In the genomic region with DNA sequence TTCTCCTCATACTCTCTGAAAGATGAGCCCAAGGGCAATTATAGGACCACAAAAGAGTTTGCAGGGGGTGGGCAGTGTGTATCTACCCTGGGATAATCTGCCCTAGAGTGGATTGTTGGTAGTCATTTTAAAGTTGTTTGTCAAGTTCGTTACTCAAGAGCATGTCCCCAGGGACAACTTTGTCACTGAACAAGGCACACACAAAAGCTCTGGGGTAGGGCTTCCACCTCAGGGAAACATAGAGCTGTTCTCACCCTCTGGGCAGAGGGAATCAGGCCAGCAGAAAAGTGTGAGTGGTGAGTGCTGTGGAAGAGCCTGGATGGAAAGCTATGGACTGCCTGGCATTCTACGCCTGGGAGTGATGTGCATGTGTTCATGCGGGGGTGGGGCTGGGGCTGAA, we compare ENCODE assay signal across 27 cellular contexts. TPM values are rescaled to one million over a fixed set of nuclear protein-coding genes. Genes with fewer than 3 reads are reported as not detected.
DNase-seq lines count a peak whose midpoint lies in the region; TF ChIP-seq lines count a peak whose summit lies in the region.
"Had no signal": no experiment of that assay in that cellular context is flagged by ENCODE, and none has a peak within 500 bp of the region (broad histone marks: within the 10 kb centered on the region; RNA-seq: fewer than 3 reads in every experiment).

No MANE protein-coding gene starts in this region.

- peak overlapping the region; percentile 73 for H3K27ac Mint-ChIP-seq in neural crest cell (ENCODE audit: unreplicated experiment)
- H3K27ac Mint-ChIP-seq: activated CD4-positive, alpha-beta T cell treated with anti-CD3 and anti-CD28 coated beads, Interleukin-2, amount 10 ng/mL, durations not matched to agents 24 days and 14 days; IgD-negative memory B cell had no signal

- TF ChIP-seq CTCF in HEK293 (tag by site-specific recombination; IDR thresholded peaks at IDR 0.05) = no peak
- TF ChIP-seq CTCF in neural crest cell (conservative IDR thresholded peaks at IDR 0.05) = no peak

- H3K27ac ChIP-seq in HEK293 (ENCODE audit: extremely low read depth, low read depth, low read length) = no peak overlapping the region; the same call in 1 of the 2 replicates
- H3K27ac ChIP-seq: 22Rv1, gastrocnemius medialis, left lung, PC-9, testis, WERI-Rb-1 had no signal

- no peaks in the 10 kb centered on the region for H3K9me3 Mint-ChIP-seq in neural crest cell
- H3K9me3 Mint-ChIP-seq: activated CD4-positive, alpha-beta T cell treated with anti-CD3 and anti-CD28 coated beads, Interleukin-2, amount 10 ng/mL, durations not matched to agents 24 days and 14 days; CD4-positive, alpha-beta memory T cell; IgD-negative memory B cell; naive thymus-derived CD4-positive, alpha-beta T cell had no signal

- no peaks in the 10 kb centered on the region for H3K36me3 Mint-ChIP-seq in neural crest cell (ENCODE audit: low read depth)
- H3K36me3 Mint-ChIP-seq: CD4-positive, alpha-beta memory T cell had no signal

- no peaks in the 10 kb centered on the region for H3K36me3 ChIP-seq in HEK293 (ENCODE audit: control insufficient read depth in 2 of 2, insufficient read depth in 1 of 2, low read length in 2 of 2)
- H3K36me3 ChIP-seq: gastrocnemius medialis, left lung, WERI-Rb-1 had no signal

- H3K9me3 ChIP-seq in HEK293 (ENCODE audit: control insufficient read depth, insufficient read depth, low read depth, low read length) = no peaks in the 10 kb centered on the region
- H3K9me3 ChIP-seq: gastrocnemius medialis, left lung, testis had no signal

- peaks cover 18% of the 10 kb centered on the region for H3K4me1 Mint-ChIP-seq in neural crest cell
- H3K4me1 Mint-ChIP-seq: IgD-negative memory B cell had no signal

- no peak overlapping the region for H3K4me3 ChIP-seq in HEK293 (ENCODE audit: low read depth, low read length)
- H3K4me3 ChIP-seq: gastrocnemius medialis, left lung, PC-9, testis had no signal

- no peaks in the 10 kb centered on the region; the same call in 1 of the 2 replicates for H3K4me1 ChIP-seq in HEK293 (ENCODE audit: control insufficient read depth, insufficient read depth, low read length)
- H3K4me1 ChIP-seq: gastrocnemius medialis, left lung, testis had no signal

- H3K4me3 Mint-ChIP-seq in neural crest cell = no peak overlapping the region
- H3K4me3 Mint-ChIP-seq: activated CD4-positive, alpha-beta T cell treated with anti-CD3 and anti-CD28 coated beads, Interleukin-2, amount 10 ng/mL, durations not matched to agents 24 days and 14 days; CD4-positive, alpha-beta memory T cell; IgD-negative memory B cell had no signal

- no peaks in the 10 kb centered on the region for H3K27me3 Mint-ChIP-seq in neural crest cell (ENCODE audit: low read depth)
- H3K27me3 Mint-ChIP-seq: activated CD4-positive, alpha-beta T cell treated with anti-CD3 and anti-CD28 coated beads, Interleukin-2, amount 10 ng/mL, durations not matched to agents 24 days and 14 days had no signal

- CTCF ChIA-PET in HEK293 (lab: Yijun Ruan, JAX) = no interaction called here

- DNase-seq in NCI-H1417 (lab: John Stamatoyannopoulos, UW) (peak in 2 of 3 experiments; percentile 54 to 92), NCI-H1417 treated with DMSO at 0.1 percent for 48 hours (lab: John Stamatoyannopoulos, UW) (no peak), NCI-H69 (lab: John Stamatoyannopoulos, UW) (peak; percentile 93), neural crest cell (ENCODE audit: low read depth, low spot score) (no peak), SHP77 (lab: John Stamatoyannopoulos, UW) (no peak), iPS-NIHi7 (ENCODE audit: extremely low spot score) (no peak)
- DNase-seq in stimulated activated CD8-positive, alpha-beta memory T cell treated with anti-CD3 and anti-CD28 coated beads, Interleukin-4, amount 100 ng/mL, for 48 hours = no peak
- DNase-seq: activated CD4-positive, alpha-beta T cell treated with anti-CD3 and anti-CD28 coated beads, Interleukin-2, amount 10 ng/mL, durations not matched to agents 24 days and 14 days; activated T-cell treated with anti-CD3 and anti-CD28 coated beads, Interleukin-2, amount 50 U/mL, for 1 hour; CD4-positive, alpha-beta memory T cell; DMS 273 treated with DMSO at 0.1 percent for 48 hours; gastrocnemius medialis; GDM1; hypothalamus; left lung; naive thymus-derived CD4-positive, alpha-beta T cell; NCI-H1105; NCI-H226; PC-9; Right ventricle myocardium superior; stimulated activated naive CD8-positive, alpha-beta T cell treated with anti-CD3 and anti-CD28 coated beads, Interleukin-15, Interleukin-2, amounts not matched to agents 100 U/mL and 50 U/mL, for 24 hours; testis; WERI-Rb-1 had no signal

- POLR2A ChIA-PET in HEK293 (lab: Yijun Ruan, JAX) = no interaction called here

TF ChIP-seq in HEK293, 187 proteins besides CTCF, POLR2A, EP300 and RAD21:
- TF ChIP-seq, protein P1, sequence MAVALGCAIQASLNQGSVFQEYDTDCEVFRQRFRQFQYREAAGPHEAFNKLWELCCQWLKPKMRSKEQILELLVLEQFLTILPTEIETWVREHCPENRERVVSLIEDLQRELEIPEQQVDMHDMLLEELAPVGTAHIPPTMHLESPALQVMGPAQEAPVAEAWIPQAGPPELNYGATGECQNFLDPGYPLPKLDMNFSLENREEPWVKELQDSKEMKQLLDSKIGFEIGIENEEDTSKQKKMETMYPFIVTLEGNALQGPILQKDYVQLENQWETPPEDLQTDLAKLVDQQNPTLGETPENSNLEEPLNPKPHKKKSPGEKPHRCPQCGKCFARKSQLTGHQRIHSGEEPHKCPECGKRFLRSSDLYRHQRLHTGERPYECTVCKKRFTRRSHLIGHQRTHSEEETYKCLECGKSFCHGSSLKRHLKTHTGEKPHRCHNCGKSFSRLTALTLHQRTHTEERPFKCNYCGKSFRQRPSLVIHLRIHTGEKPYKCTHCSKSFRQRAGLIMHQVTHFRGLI (tag by site-specific recombination; IDR thresholded peaks at IDR 0.05) = peak; percentile 46; the same call in 1 of the 2 replicates
- TF ChIP-seq OSR2 (tag by site-specific recombination; IDR thresholded peaks at IDR 0.05) (no peak; the same call in 1 of the 2 replicates), GLIS1 (tag by site-specific recombination; IDR thresholded peaks at IDR 0.05) (peak; percentile 87), FEZF1 (tag by site-specific recombination; IDR thresholded peaks at IDR 0.05) (0 out of 2 replicates have a peak, but pooled peaks have one; percentile 9), ZNF660 (tag by site-specific recombination; IDR thresholded peaks at IDR 0.05) (no peak), HOXA7 (CRISPR knock-in tag; IDR thresholded peaks at IDR 0.05; ENCODE audit: borderline replicate concordance) (no peak), ZNF558 (tag by site-specific recombination; IDR thresholded peaks at IDR 0.05) (no peak)

RNA-seq across cellular contexts. Expression of gene LEF1, which starts 23.3 kb away (rescaled TPM):
- total RNA-seq in neural crest cell = 55.0 and 62.1 TPM in 2 replicates
- total RNA-seq: dermis microvascular lymphatic vessel endothelial cell had no signal

Comparison
In these comparisons a context has a peak if more than half of its experiments do, and no peak if none do; other contexts are left out.
1. DNase-seq: peak in NCI-H1417 (2 of 3) and NCI-H69 (single experiment); none in NCI-H1417 treated with DMSO at 0.1 percent for 48 hours (single experiment), neural crest cell (single experiment), SHP77 (0 of 2), iPS-NIHi7 (single experiment) and stimulated activated CD8-positive, alpha-beta memory T cell treated with anti-CD3 and anti-CD28 coated beads, Interleukin-4, amount 100 ng/mL, for 48 hours (single experiment).